Comparison of ENCODE assay signal across 14 cellular contexts in genomic region chr2:119291588-119292167, GRCh38.
"Had no signal": no experiment of that assay in that cellular context is flagged by ENCODE, and none has a peak within 500 bp of the region (broad histone marks: within the 10 kb centered on the region; RNA-seq: fewer than 3 reads in every experiment).

No MANE protein-coding gene starts in this region.

- H3K4me3 Mint-ChIP-seq: activated naive CD4-positive, alpha-beta T cell treated with anti-CD3 and anti-CD28 coated beads for 36 hours; activated naive CD8-positive, alpha-beta T cell treated with anti-CD3 and anti-CD28 coated beads, Interleukin-2, amount 50 U/mL, for 24 hours; activated T-helper 17 cell treated with anti-CD3 and anti-CD28 coated beads, Interleukin-2, amount 50 U/mL, for 72 hours; naive thymus-derived CD4-positive, alpha-beta T cell; stimulated activated effector memory CD8-positive, alpha-beta T cell treated with anti-CD3 and anti-CD28 coated beads, Interleukin-12 subunit alpha, Interleukin-12 subunit beta, amount 100 ng/mL, for 72 hours had no signal

- H3K36me3 Mint-ChIP-seq: stimulated activated effector memory CD8-positive, alpha-beta T cell treated with anti-CD3 and anti-CD28 coated beads, Interleukin-12 subunit alpha, Interleukin-12 subunit beta, amount 100 ng/mL, for 72 hours had no signal

- H3K4me3 ChIP-seq: ascending aorta, cardiac muscle cell, left ventricle myocardium inferior, mucosa of descending colon, tibial nerve had no signal

- FAIRE-seq: colon, endometrium, kidney had no signal

- H3K27me3 ChIP-seq: ascending aorta, tibial nerve had no signal

- H3K27ac Mint-ChIP-seq: activated naive CD4-positive, alpha-beta T cell treated with anti-CD3 and anti-CD28 coated beads for 36 hours; activated naive CD8-positive, alpha-beta T cell treated with anti-CD3 and anti-CD28 coated beads, Interleukin-2, amount 50 U/mL, for 24 hours; activated T-helper 17 cell treated with anti-CD3 and anti-CD28 coated beads, Interleukin-2, amount 50 U/mL, for 72 hours; naive thymus-derived CD4-positive, alpha-beta T cell; stimulated activated effector memory CD8-positive, alpha-beta T cell treated with anti-CD3 and anti-CD28 coated beads, Interleukin-12 subunit alpha, Interleukin-12 subunit beta, amount 100 ng/mL, for 72 hours had no signal

- H3K4me1 Mint-ChIP-seq: activated T-helper 17 cell treated with anti-CD3 and anti-CD28 coated beads, Interleukin-2, amount 50 U/mL, for 72 hours; naive thymus-derived CD4-positive, alpha-beta T cell; stimulated activated effector memory CD8-positive, alpha-beta T cell treated with anti-CD3 and anti-CD28 coated beads, Interleukin-12 subunit alpha, Interleukin-12 subunit beta, amount 100 ng/mL, for 72 hours had no signal

- H3K9me3 ChIP-seq: ascending aorta, left ventricle myocardium inferior, mucosa of descending colon, tibial nerve had no signal

- H3K27me3 Mint-ChIP-seq: activated naive CD8-positive, alpha-beta T cell treated with anti-CD3 and anti-CD28 coated beads, Interleukin-2, amount 50 U/mL, for 24 hours; activated T-helper 17 cell treated with anti-CD3 and anti-CD28 coated beads, Interleukin-2, amount 50 U/mL, for 72 hours; naive thymus-derived CD4-positive, alpha-beta T cell had no signal

- ATAC-seq: activated T-helper 17 cell treated with anti-CD3 and anti-CD28 coated beads, Interleukin-2, amount 50 U/mL, for 72 hours; naive thymus-derived CD4-positive, alpha-beta T cell; stimulated activated effector memory CD8-positive, alpha-beta T cell treated with anti-CD3 and anti-CD28 coated beads, Interleukin-12 subunit alpha, Interleukin-12 subunit beta, amount 100 ng/mL, for 72 hours had no signal

- H3K9me3 Mint-ChIP-seq: activated naive CD4-positive, alpha-beta T cell treated with anti-CD3 and anti-CD28 coated beads for 36 hours; activated naive CD8-positive, alpha-beta T cell treated with anti-CD3 and anti-CD28 coated beads, Interleukin-2, amount 50 U/mL, for 24 hours; activated T-helper 17 cell treated with anti-CD3 and anti-CD28 coated beads, Interleukin-2, amount 50 U/mL, for 72 hours; naive thymus-derived CD4-positive, alpha-beta T cell; stimulated activated effector memory CD8-positive, alpha-beta T cell treated with anti-CD3 and anti-CD28 coated beads, Interleukin-12 subunit alpha, Interleukin-12 subunit beta, amount 100 ng/mL, for 72 hours had no signal

- H3K4me1 ChIP-seq: ascending aorta had no signal

- H3K27ac ChIP-seq: ascending aorta, cardiac muscle cell, left ventricle myocardium inferior, tibial nerve, WERI-Rb-1 had no signal

- H3K36me3 ChIP-seq: cardiac muscle cell, left ventricle myocardium inferior, WERI-Rb-1 had no signal
